In genomic region chr17:40793800-40794199, GRCh38 we compare ENCODE assay signal across 26 cellular contexts. TPM values are rescaled to one million over a fixed set of nuclear protein-coding genes. Genes with fewer than 3 reads are reported as not detected.
DNase-seq lines count a peak whose midpoint lies in the region; FAIRE-seq and TF ChIP-seq lines count a peak whose summit lies in the region.
"Had no signal": no experiment of that assay in that cellular context is flagged by ENCODE, and none has a peak within 500 bp of the region (broad histone marks: within the 10 kb centered on the region; RNA-seq: fewer than 3 reads in every experiment).

No MANE protein-coding gene starts in this region.

- H3K9me3 ChIP-seq in small intestine (ENCODE audit: control insufficient read depth, low read depth) (no peaks in the 10 kb centered on the region), testis (no peaks in the 10 kb centered on the region)

- H3K4me1 ChIP-seq in small intestine (ENCODE audit: control insufficient read depth in 2 of 2, insufficient read depth in 1 of 2, low read depth in 1 of 2, low read length in 1 of 2) (no peaks in the 10 kb centered on the region), testis (peaks cover 13% of the 10 kb centered on the region)

- TF ChIP-seq CTCF in testis (IDR thresholded peaks at IDR 0.05), result no peak

- H3K27me3 ChIP-seq in small intestine (ENCODE audit: control insufficient read depth in 2 of 2, insufficient read depth in 2 of 2, low read length in 2 of 2) (no peaks in the 10 kb centered on the region), testis (no peaks in the 10 kb centered on the region)

- DNase-seq in NCI-H1417 (lab: John Stamatoyannopoulos, UW) (peak in 2 of 3 experiments; percentile 39 to 79), NCI-H1417 treated with DMSO at 0.1 percent for 48 hours (lab: John Stamatoyannopoulos, UW) (no peak), NCI-H187 (lab: John Stamatoyannopoulos, UW) (peak; percentile 12 to 49), NCI-H510A treated with DMSO at 0.1 percent for 48 hours (lab: John Stamatoyannopoulos, UW) (peak; percentile 68), small intestine (peak; percentile 2), GM19240 (ENCODE audit: insufficient read length, low spot score) (no peak), GM19238 (ENCODE audit: insufficient read length, low spot score) (no peak), testis (no peak)
- DNase-seq: Calu3; CD8-positive, alpha-beta memory T cell; Karpas-422; MV-4-11; NCI-H2081; NCI-H226; NCI-H524 treated with DMSO at 0.1 percent for 48 hours; PC-3; Right ventricle myocardium superior had no signal

- no peak overlapping the region for H3K27ac ChIP-seq in small intestine (ENCODE audit: low read depth in 1 of 2, low read length in 1 of 2)
- H3K27ac ChIP-seq in testis, result no peak overlapping the region
- H3K27ac ChIP-seq: 22Rv1, C4-2B had no signal

- H3K4me3 ChIP-seq in small intestine (ENCODE audit: low read depth in 1 of 2, low read length in 2 of 2), result no peak overlapping the region
- H3K4me3 ChIP-seq in testis, result no peak overlapping the region

- no peak for TF ChIP-seq POLR2A in testis (IDR thresholded peaks at IDR 0.05)

- intact Hi-C loops in testis (cut with DNase I; ENCODE audit: low total_unique reads), result no loop called here

- WGBS in small intestine, 3 donors, result 14 to 57% (median 54%) methylated on average over 9 of the region's 9 CpGs
- 48 to 53% methylated on average over 5 to 9 of the region's 9 CpGs for WGBS in testis, 2 donors

- no peak for FAIRE-seq in small intestine (lab: Jason Lieb, UNC)
- FAIRE-seq: H54 had no signal

- H3K36me3 ChIP-seq in small intestine (ENCODE audit: control insufficient read depth in 2 of 2, insufficient read depth in 2 of 2, low read length in 2 of 2), result no peaks in the 10 kb centered on the region
- H3K36me3 ChIP-seq in testis (ENCODE audit: low read depth, missing control alignments), result no peaks in the 10 kb centered on the region

RNA-seq across cellular contexts. Expression of gene KRT28, which starts 6.0 kb away (rescaled TPM):
- polyA plus RNA-seq in small intestine (not detected), testis (ENCODE audit: insufficient read depth, low read depth, low replicate concordance) (0.37 TPM)
- under 1 TPM; 0.43 to 0.87 TPM for total RNA-seq in testis
- total RNA-seq: Calu3; CD8-positive, alpha-beta memory T cell; M059J; PC-3; Right ventricle myocardium superior; RPMI7951; SK-MEL-5; T-helper 1 cell treated with Interleukin-12 subunit alpha and Interleukin-12 subunit beta and Interleukin-4 antibody, amounts not matched to agents 30 ng/mL and 1 ng/mL, for 36 hours had no signal
- polyA plus RNA-seq: AG04450; CD8-positive, alpha-beta memory T cell; IgD-negative memory B cell had no signal

RNA-seq across cellular contexts. Expression of gene KRT27, which starts 11.4 kb away (rescaled TPM):
- polyA plus RNA-seq in small intestine (under 1 TPM in 1 of 3 donors, not detected in 2; 0.03 TPM), testis (ENCODE audit: insufficient read depth, low read depth, low replicate concordance) (0.58 TPM)
- total RNA-seq in testis, result 1 to 10 TPM in 1 of 2 donors, under 1 TPM in 1; 0.87 to 1.4 TPM
- total RNA-seq: Calu3; CD8-positive, alpha-beta memory T cell; M059J; PC-3; Right ventricle myocardium superior; RPMI7951; T-helper 1 cell treated with Interleukin-12 subunit alpha and Interleukin-12 subunit beta and Interleukin-4 antibody, amounts not matched to agents 30 ng/mL and 1 ng/mL, for 36 hours had no signal
- polyA plus RNA-seq: AG04450; CD8-positive, alpha-beta memory T cell; IgD-negative memory B cell had no signal

RNA-seq across cellular contexts. Expression of gene KRT26, which starts 21.8 kb away (rescaled TPM):
- polyA plus RNA-seq in small intestine (not detected), testis (ENCODE audit: insufficient read depth, low read depth, low replicate concordance) (0.30 TPM)
- under 1 TPM; 0.62 to 0.79 TPM for total RNA-seq in testis
- total RNA-seq: Calu3; CD8-positive, alpha-beta memory T cell; M059J; PC-3; Right ventricle myocardium superior; RPMI7951; SK-MEL-5; T-helper 1 cell treated with Interleukin-12 subunit alpha and Interleukin-12 subunit beta and Interleukin-4 antibody, amounts not matched to agents 30 ng/mL and 1 ng/mL, for 36 hours had no signal
- polyA plus RNA-seq: AG04450; CD8-positive, alpha-beta memory T cell; IgD-negative memory B cell had no signal

RNA-seq across cellular contexts. Expression of gene KRT10, which starts 28.6 kb away (rescaled TPM):
- polyA plus RNA-seq in small intestine (10 to 100 TPM; 18.7 to 51.3 (median 36.9) TPM), testis (ENCODE audit: insufficient read depth, low read depth, low replicate concordance) (69.4 TPM)
- total RNA-seq in testis, result 10 to 100 TPM; 22.1 to 25.8 TPM

RNA-seq across cellular contexts. Expression of gene KRT25, which starts 38.7 kb away (rescaled TPM):
- polyA plus RNA-seq in small intestine, result not detected
- total RNA-seq in testis, result 1 to 10 TPM; 1.2 to 1.3 TPM
- polyA plus RNA-seq in testis (ENCODE audit: insufficient read depth, low read depth, low replicate concordance), result 1.6 TPM
- total RNA-seq: Calu3; CD8-positive, alpha-beta memory T cell; M059J; PC-3; Right ventricle myocardium superior; RPMI7951; T-helper 1 cell treated with Interleukin-12 subunit alpha and Interleukin-12 subunit beta and Interleukin-4 antibody, amounts not matched to agents 30 ng/mL and 1 ng/mL, for 36 hours had no signal
- polyA plus RNA-seq: AG04450; CD8-positive, alpha-beta memory T cell; IgD-negative memory B cell had no signal

Comparison
In these comparisons a context has a peak if more than half of its experiments do, and no peak if none do; other contexts are left out.
1. DNase-seq: peak in NCI-H1417 (2 of 3), NCI-H187 (2 of 2), NCI-H510A treated with DMSO at 0.1 percent for 48 hours (single experiment) and small intestine (single experiment); none in NCI-H1417 treated with DMSO at 0.1 percent for 48 hours (single experiment), GM19240 (single experiment), GM19238 (single experiment) and testis (single experiment).